5 cellular contexts compared by ENCODE assay signal in genomic region chrX:80266287-80266686, GRCh38.
"Had no signal": no experiment of that assay in that cellular context is flagged by ENCODE, and none has a peak within 500 bp of the region (broad histone marks: within the 10 kb centered on the region; RNA-seq: fewer than 3 reads in every experiment).

No MANE protein-coding gene starts in this region.

- ATAC-seq: HepG2 had no signal

- FAIRE-seq: HepG2, HTR-8/SVneo had no signal

- DNase-seq: IMR-90, KBM-7 had no signal

- H3K27ac ChIP-seq: HL-60 had no signal
